Comparison of ENCODE assay signal across 11 cellular contexts in genomic region chr11:47378836-47379170, GRCh38. TPM values are rescaled to one million over a fixed set of nuclear protein-coding genes. Genes with fewer than 3 reads are reported as not detected.
DNase-seq lines count a peak whose midpoint lies in the region; ATAC-seq and TF ChIP-seq lines count a peak whose summit lies in the region.
"Had no signal": no experiment of that assay in that cellular context is flagged by ENCODE, and none has a peak within 500 bp of the region (broad histone marks: within the 10 kb centered on the region; RNA-seq: fewer than 3 reads in every experiment).

No MANE protein-coding gene starts in this region.

- H3K9me3 ChIP-seq in OCI-LY1 (ENCODE audit: low read length), result no peaks in the 10 kb centered on the region
- no peaks in the 10 kb centered on the region for H3K9me3 ChIP-seq in sigmoid colon
- H3K9me3 ChIP-seq: HAP-1 had no signal

- TF ChIP-seq CTCF in OCI-LY1 (IDR thresholded peaks at IDR 0.05; ENCODE audit: low read length) (no peak), sigmoid colon (IDR thresholded peaks at IDR 0.05) (no peak), GM10266 (IDR thresholded peaks at IDR 0.05; ENCODE audit: control insufficient read depth, insufficient read depth, low read depth, missing control alignments) (no peak)

- H3K9me2 ChIP-seq in OCI-LY1 (ENCODE audit: low read depth, low read length), result no peaks in the 10 kb centered on the region

- peak overlapping the region; percentile 89 for H3K9ac ChIP-seq in OCI-LY1 (ENCODE audit: low read length)

- H3K4me2 ChIP-seq in OCI-LY1 (ENCODE audit: low read length), result peak overlapping the region; percentile 71

- H4K20me1 ChIP-seq in OCI-LY1 (ENCODE audit: insufficient read depth, low read length), result no peaks in the 10 kb centered on the region

- peaks cover 13% of the 10 kb centered on the region; the same call in 1 of the 2 replicates for H3K36me3 ChIP-seq in OCI-LY1 (ENCODE audit: insufficient read depth, low read length)
- no peaks in the 10 kb centered on the region for H3K36me3 ChIP-seq in sigmoid colon
- H3K36me3 ChIP-seq: HAP-1 had no signal

- no peak for TF ChIP-seq POLR2A in sigmoid colon (IDR thresholded peaks at IDR 0.05)

- H2AFZ ChIP-seq in OCI-LY1 (ENCODE audit: low read length), result no peak overlapping the region

- peak overlapping the region; percentile 90 for H3K27ac ChIP-seq in OCI-LY1 (ENCODE audit: low read depth, low read length, poor library complexity, severe bottlenecking)
- peak overlapping the region in 3 of 4 donors; percentile 25 to 67 (median 42) for H3K27ac ChIP-seq in sigmoid colon

- TF ChIP-seq EP300 in sigmoid colon (IDR thresholded peaks at IDR 0.05), result no peak

- peaks cover 14% of the 10 kb centered on the region; the same call in 1 of the 2 replicates for H3K79me2 ChIP-seq in OCI-LY1 (ENCODE audit: insufficient read depth, low read length)

- H3K4me3 ChIP-seq in OCI-LY1 (ENCODE audit: low read depth, low read length, poor library complexity, severe bottlenecking) (peak overlapping the region; percentile 86), sigmoid colon (no peak overlapping the region)
- H3K4me3 ChIP-seq: HAP-1 had no signal

- H3F3A ChIP-seq in OCI-LY1 (ENCODE audit: insufficient read depth, low read length), result no peaks in the 10 kb centered on the region

- intact Hi-C loops in sigmoid colon (cut with DNase I), result no loop called here

- ATAC-seq in GM18502 (IDR thresholded peaks at IDR 0.05; ENCODE audit: poor library complexity, unreplicated experiment) (peak; percentile 9), HG02642 (IDR thresholded peaks at IDR 0.05; ENCODE audit: poor library complexity, unreplicated experiment) (peak; percentile 6), esophagus mucosa (no peak)
- ATAC-seq: CD8-positive, alpha-beta T cell had no signal

- DNase-seq in sigmoid colon (no peak), NCI-H774 (lab: John Stamatoyannopoulos, UW) (no peak), GM10266 (ENCODE audit: extremely low spot score) (no peak), HuH-7.5 (ENCODE audit: low spot score) (no peak)
- DNase-seq: CD8-positive, alpha-beta T cell; stimulated activated CD4-positive, alpha-beta T cell treated with anti-CD3 and anti-CD28 coated beads, Interleukin-15, amount 100 ng/mL, for 24 hours had no signal

- H3K27me3 ChIP-seq in OCI-LY1 (ENCODE audit: insufficient read depth, low read length) (no peaks in the 10 kb centered on the region), sigmoid colon (no peaks in the 10 kb centered on the region)

- peaks cover 45% of the 10 kb centered on the region for H3K4me1 ChIP-seq in OCI-LY1 (ENCODE audit: insufficient read depth, low read length, severe bottlenecking)
- peaks cover 0 to 6% (median 0%) of the 10 kb centered on the region in 4 donors for H3K4me1 ChIP-seq in sigmoid colon
- H3K4me1 ChIP-seq: HAP-1 had no signal

RNA-seq across cellular contexts. Expression of gene SPI1, which starts 0.5 kb away (rescaled TPM):
- 10 to 100 TPM; 10.5 to 19.7 (median 18.8) TPM for total RNA-seq in sigmoid colon
- 10 to 100 TPM; 21.6 to 29.8 (median 27.1) TPM for polyA plus RNA-seq in sigmoid colon
- 2.2 TPM for total RNA-seq in esophagus mucosa

RNA-seq across cellular contexts. Expression of gene MYBPC3, which starts 26.3 kb away (rescaled TPM):
- not detected for total RNA-seq in sigmoid colon
- polyA plus RNA-seq in sigmoid colon, result 1 to 10 TPM in 1 of 3 donors, under 1 TPM in 2; 0.29 to 1.4 (median 0.60) TPM
- not detected for total RNA-seq in esophagus mucosa
- total RNA-seq: CD8-positive, alpha-beta T cell had no signal

RNA-seq across cellular contexts. Expression of gene SLC39A13, which starts 29.6 kb away (rescaled TPM):
- total RNA-seq in sigmoid colon, result 10 to 100 TPM; 38.2 to 87.5 (median 54.0) TPM
- 10 to 100 TPM in 2 of 3 donors, 1 to 10 TPM in 1; 4.6 to 29.8 (median 13.2) TPM for polyA plus RNA-seq in sigmoid colon
- total RNA-seq in esophagus mucosa, result 6.4 TPM

RNA-seq across cellular contexts. Expression of gene PSMC3, which starts 47.4 kb away (rescaled TPM):
- 100 to 1,000 TPM; 104 to 202 (median 178) TPM for total RNA-seq in sigmoid colon
- 100 to 1,000 TPM; 117 to 151 (median 121) TPM for polyA plus RNA-seq in sigmoid colon
- total RNA-seq in esophagus mucosa, result 88.2 TPM
